ENCODE assay signal across 8 cellular contexts in genomic region chr2:234335676-234336228, GRCh38.
DNase-seq lines count a peak whose midpoint lies in the region; ATAC-seq and TF ChIP-seq lines count a peak whose summit lies in the region.

No MANE protein-coding gene starts in this region.

- POLR2A ChIA-PET in GM10248 (lab: Yijun Ruan, JAX) = no interaction called here

- peaks cover 17% of the 10 kb centered on the region for H3K27me3 Mint-ChIP-seq in memory B cell

- in situ Hi-C loops in GM13977 (cut with MboI; ENCODE audit: low pct_unique_long_range_greater_than_20kb, low sequenced_read_pairs, unreplicated experiment) = no loop called here

- peaks cover 8% of the 10 kb centered on the region for H3K9me3 Mint-ChIP-seq in memory B cell

- DNase-seq in DMS53 (lab: John Stamatoyannopoulos, UW) = peak; percentile 47
- DNase-seq in DMS53 treated with DMSO at 0.1 percent for 48 hours (lab: John Stamatoyannopoulos, UW; ENCODE audit: unreplicated experiment) = no peak
- peak; percentile 57 for DNase-seq in activated CD4-positive, alpha-beta T cell treated with anti-CD3 and anti-CD28 coated beads for 48 hours
- peak; percentile 79 for DNase-seq in dedifferentiated amniotic fluid mesenchymal stem cell (ENCODE audit: extremely low spot score)
- DNase-seq in memory B cell (ENCODE audit: low spot score in 2 of 2) = no peak
- peak; percentile 13 for DNase-seq in stimulated activated CD8-positive, alpha-beta memory T cell treated with anti-CD3 and anti-CD28 coated beads, Interleukin-4, amount 100 ng/mL, for 24 hours (ENCODE audit: low read depth)
- DNase-seq in GM10248 (ENCODE audit: extremely low spot score) = no peak
- DNase-seq in GM13977 (ENCODE audit: low spot score) = no peak

- H3K27ac Mint-ChIP-seq in memory B cell = no peak overlapping the region

- TF ChIP-seq CTCF in GM10248 (IDR thresholded peaks at IDR 0.05; ENCODE audit: control extremely low read depth, extremely low read depth, low read depth, missing control alignments) (no peak), GM13977 (IDR thresholded peaks at IDR 0.05; ENCODE audit: extremely low read depth, insufficient read depth, missing control alignments) (no peak)

- peak; percentile 85 for ATAC-seq in memory B cell (ENCODE audit: low read depth)

- H3K4me3 Mint-ChIP-seq in memory B cell = no peak overlapping the region

- peaks cover 19% of the 10 kb centered on the region for H3K4me1 Mint-ChIP-seq in memory B cell

- peaks cover 8% of the 10 kb centered on the region for H3K36me3 Mint-ChIP-seq in memory B cell

- CTCF ChIA-PET in GM10248 (lab: Yijun Ruan, JAX) = interaction anchor here (0.9 to 1.4 kb wide), 2 partner anchors 11 to 21 kb away, joined by 4 read pairs; no protein-coding TSS in a partner anchor

Comparison
In these comparisons a context has a peak if more than half of its experiments do, and no peak if none do; other contexts are left out.
1. DNase-seq: peak in DMS53 (single experiment), activated CD4-positive, alpha-beta T cell treated with anti-CD3 and anti-CD28 coated beads for 48 hours (single experiment), dedifferentiated amniotic fluid mesenchymal stem cell (single experiment) and stimulated activated CD8-positive, alpha-beta memory T cell treated with anti-CD3 and anti-CD28 coated beads, Interleukin-4, amount 100 ng/mL, for 24 hours (single experiment); none in DMS53 treated with DMSO at 0.1 percent for 48 hours (single experiment), memory B cell (0 of 2), GM10248 (single experiment) and GM13977 (single experiment).